In the genomic region with DNA sequence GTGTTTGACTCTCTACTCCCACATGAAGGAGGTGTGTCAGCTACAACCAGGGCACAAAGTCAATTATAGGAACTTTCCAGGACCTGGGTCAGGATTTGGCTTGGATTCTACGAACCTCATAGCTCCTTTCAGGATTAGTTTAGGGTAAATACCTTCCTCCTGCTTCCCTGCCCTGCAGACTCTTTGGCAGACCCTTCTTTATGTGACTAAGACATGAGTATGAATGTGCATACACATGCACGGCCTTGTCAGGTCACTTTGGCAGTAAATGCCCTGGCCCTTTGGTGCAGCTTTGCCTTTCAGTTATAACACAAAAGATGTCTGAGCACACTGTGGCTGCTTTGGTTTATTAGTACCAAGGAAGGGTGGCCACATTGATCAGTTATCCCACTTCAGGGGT, we compare ENCODE assay signal across 16 cellular contexts.
DNase-seq lines count a peak whose midpoint lies in the region; ATAC-seq and TF ChIP-seq lines count a peak whose summit lies in the region.
"Had no signal": no experiment of that assay in that cellular context is flagged by ENCODE, and none has a peak within 500 bp of the region (broad histone marks: within the 10 kb centered on the region; RNA-seq: fewer than 3 reads in every experiment).

No MANE protein-coding gene starts in this region.

- BruUV-seq in PC-3 (replicated peaks; lab: Mats Ljungman, UMichigan), result no TSS peak

- H3K4me3 ChIP-seq in GM23248 (no peak overlapping the region), PC-3 (ENCODE audit: low read length) (no peak overlapping the region), fibroblast of mammary gland (ENCODE audit: control insufficient read depth, low read depth, low read length) (no peak overlapping the region)
- H3K4me3 ChIP-seq: HAP-1 had no signal

- POLR2A ChIA-PET in PC-3 (lab: Charles Lee; ENCODE audit: unreplicated experiment), result no interaction called here

- H3K27ac ChIP-seq in GM23248 (no peak overlapping the region), PC-3 (ENCODE audit: low read length) (no peak overlapping the region)

- DNase-seq in GM23248, result peak; percentile 13
- DNase-seq in HCEC 1CT, result peak; percentile 9
- DNase-seq in PC-3, result peak; percentile 43
- peak; percentile 15 for DNase-seq in fibroblast of mammary gland (ENCODE audit: low read depth)
- DNase-seq in chondrocyte (ENCODE audit: low spot score), result no peak
- no peak for DNase-seq in activated naive CD8-positive, alpha-beta T cell treated with anti-CD3 and anti-CD28 coated beads, Interleukin-2, amount 50 U/mL, for 24 hours
- DNase-seq: C1 segment of cervical spinal cord; Calu3; CD4-positive, alpha-beta memory T cell; COR-L47; DMS53; DMS79 treated with DMSO at 0.1 percent for 48 hours; GF-D8; GOT3 had no signal

- H3K27me3 Mint-ChIP-seq in chondrocyte (ENCODE audit: low read depth), result no peaks in the 10 kb centered on the region
- no peaks in the 10 kb centered on the region for H3K27me3 Mint-ChIP-seq in activated naive CD8-positive, alpha-beta T cell treated with anti-CD3 and anti-CD28 coated beads, Interleukin-2, amount 50 U/mL, for 24 hours
- H3K27me3 Mint-ChIP-seq: CD4-positive, alpha-beta memory T cell had no signal

- H3K9me3 Mint-ChIP-seq in chondrocyte (ENCODE audit: low read depth), result peaks cover 3% of the 10 kb centered on the region
- peaks cover 14% of the 10 kb centered on the region for H3K9me3 Mint-ChIP-seq in activated naive CD8-positive, alpha-beta T cell treated with anti-CD3 and anti-CD28 coated beads, Interleukin-2, amount 50 U/mL, for 24 hours

- in situ Hi-C loops in GM23248 (cut with MboI), result no loop called here

- no peak overlapping the region for H3K27ac Mint-ChIP-seq in chondrocyte (ENCODE audit: unreplicated experiment)
- no peak overlapping the region for H3K27ac Mint-ChIP-seq in activated naive CD8-positive, alpha-beta T cell treated with anti-CD3 and anti-CD28 coated beads, Interleukin-2, amount 50 U/mL, for 24 hours
- H3K27ac Mint-ChIP-seq: CD4-positive, alpha-beta memory T cell had no signal

- CTCF ChIA-PET in PC-3 (lab: Charles Lee), result no interaction called here

- H3F3A ChIP-seq in GM23248 (ENCODE audit: insufficient read depth) (peaks cover 40% of the 10 kb centered on the region), PC-3 (ENCODE audit: low read length, unreplicated experiment) (no peaks in the 10 kb centered on the region)

- H3K9me3 ChIP-seq in GM23248 (ENCODE audit: low read depth) (no peaks in the 10 kb centered on the region), PC-3 (ENCODE audit: low read length) (no peaks in the 10 kb centered on the region)
- H3K9me3 ChIP-seq: HAP-1 had no signal

- no peaks in the 10 kb centered on the region for H3K27me3 ChIP-seq in GM23248 (replicated peaks; ENCODE audit: insufficient read depth)
- no peaks in the 10 kb centered on the region for H3K27me3 ChIP-seq in PC-3 (ENCODE audit: low read length)

- H3K9ac ChIP-seq in GM23248 (no peak overlapping the region), PC-3 (ENCODE audit: low read length) (no peak overlapping the region)

- H4K20me1 ChIP-seq in GM23248 (ENCODE audit: insufficient read depth) (peaks cover 4% of the 10 kb centered on the region; the same call in 1 of the 2 replicates), PC-3 (ENCODE audit: low read length) (no peaks in the 10 kb centered on the region)

- WGBS in GM23248 (ENCODE audit: low coverage in 1 of 2, low lambda C conversion rate in 2 of 2, missing lambda C conversion rate in 2 of 2), 2 experiments, result 92 to 95% methylated on average over 2 of the region's 2 CpGs

- peaks cover 27% of the 10 kb centered on the region for H3K4me1 Mint-ChIP-seq in chondrocyte (ENCODE audit: low read depth)
- H3K4me1 Mint-ChIP-seq in activated naive CD8-positive, alpha-beta T cell treated with anti-CD3 and anti-CD28 coated beads, Interleukin-2, amount 50 U/mL, for 24 hours, result no peaks in the 10 kb centered on the region
- H3K4me1 Mint-ChIP-seq: CD4-positive, alpha-beta memory T cell had no signal

- peaks cover 53% of the 10 kb centered on the region for H3K36me3 ChIP-seq in GM23248 (ENCODE audit: low read depth)
- peaks cover 23% of the 10 kb centered on the region for H3K36me3 ChIP-seq in PC-3 (ENCODE audit: low read depth, low read length)

- H3K36me3 Mint-ChIP-seq in chondrocyte (ENCODE audit: low read depth), result peaks cover 53% of the 10 kb centered on the region
- peaks cover 57% of the 10 kb centered on the region for H3K36me3 Mint-ChIP-seq in activated naive CD8-positive, alpha-beta T cell treated with anti-CD3 and anti-CD28 coated beads, Interleukin-2, amount 50 U/mL, for 24 hours (ENCODE audit: low read depth)

- ATAC-seq in PC-3 (peak; percentile 85), GM21515 (IDR thresholded peaks at IDR 0.05; ENCODE audit: unreplicated experiment) (no peak)
- no peak for ATAC-seq in activated naive CD8-positive, alpha-beta T cell treated with anti-CD3 and anti-CD28 coated beads, Interleukin-2, amount 50 U/mL, for 24 hours

- TF ChIP-seq CTCF in PC-3 (conservative IDR thresholded peaks at IDR 0.05; ENCODE audit: low read depth, low read length), result no peak
- no peak for TF ChIP-seq CTCF in fibroblast of mammary gland (conservative IDR thresholded peaks at IDR 0.05; ENCODE audit: control insufficient read depth, insufficient read depth, low read depth, low read length)
- no peak for TF ChIP-seq CTCF in chondrocyte (IDR thresholded peaks at IDR 0.05)

- H3K4me1 ChIP-seq in GM23248 (ENCODE audit: insufficient read depth) (no peaks in the 10 kb centered on the region), PC-3 (ENCODE audit: insufficient read depth, low read length) (no peaks in the 10 kb centered on the region; the same call in 1 of the 2 replicates)
- H3K4me1 ChIP-seq: HAP-1 had no signal

- no peaks in the 10 kb centered on the region for H3K9me2 ChIP-seq in GM23248 (ENCODE audit: insufficient read depth)
- no peaks in the 10 kb centered on the region for H3K9me2 ChIP-seq in PC-3 (replicated peaks; ENCODE audit: low read length)

- H3K4me2 ChIP-seq in GM23248 (ENCODE audit: unreplicated experiment) (no peak overlapping the region), PC-3 (ENCODE audit: low read length) (no peak overlapping the region)

- intact Hi-C loops in PC-3 (cut with micrococcal nuclease), result no loop called here

- no peak overlapping the region for H3K4me3 Mint-ChIP-seq in chondrocyte (ENCODE audit: unreplicated experiment)
- H3K4me3 Mint-ChIP-seq in activated naive CD8-positive, alpha-beta T cell treated with anti-CD3 and anti-CD28 coated beads, Interleukin-2, amount 50 U/mL, for 24 hours, result no peak overlapping the region
- H3K4me3 Mint-ChIP-seq: CD4-positive, alpha-beta memory T cell had no signal

- H2AFZ ChIP-seq in GM23248, result no peak overlapping the region
- no peak overlapping the region for H2AFZ ChIP-seq in PC-3 (ENCODE audit: low read length)

- H3K79me2 ChIP-seq in GM23248 (ENCODE audit: insufficient read depth) (peaks cover 65% of the 10 kb centered on the region), PC-3 (ENCODE audit: low read length) (no peaks in the 10 kb centered on the region)

Comparison
In these comparisons a context has a peak if more than half of its experiments do, and no peak if none do; other contexts are left out.
1. DNase-seq: peak in GM23248 (single experiment), HCEC 1CT (single experiment), PC-3 (single experiment) and fibroblast of mammary gland (single experiment); none in chondrocyte (single experiment) and activated naive CD8-positive, alpha-beta T cell treated with anti-CD3 and anti-CD28 coated beads, Interleukin-2, amount 50 U/mL, for 24 hours (single experiment).